In the genomic region with DNA sequence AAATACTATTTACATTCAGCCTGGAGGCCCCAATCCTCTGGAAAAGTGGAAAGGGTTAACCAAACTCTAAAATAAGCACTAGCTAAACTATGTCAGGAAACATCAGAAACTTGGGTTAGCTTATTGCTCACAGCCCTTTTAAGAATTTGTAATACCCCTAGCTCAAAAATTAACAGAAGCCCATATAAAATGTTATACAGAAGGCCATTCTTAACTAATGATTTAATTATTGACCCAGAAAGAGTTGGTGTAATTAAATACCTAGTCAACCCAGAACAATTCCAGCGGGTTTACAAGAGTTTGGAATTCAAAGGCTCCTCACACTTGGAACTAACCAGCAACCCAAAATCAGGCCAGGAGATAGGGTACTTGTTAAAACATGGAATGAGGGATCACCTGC, we compare ENCODE assay signal across 13 cellular contexts.
DNase-seq lines count a peak whose midpoint lies in the region; ATAC-seq and TF ChIP-seq lines count a peak whose summit lies in the region.
"Had no signal": no experiment of that assay in that cellular context is flagged by ENCODE, and none has a peak within 500 bp of the region (broad histone marks: within the 10 kb centered on the region; RNA-seq: fewer than 3 reads in every experiment).

No MANE protein-coding gene starts in this region.

- H3K27me3 ChIP-seq in HUES48 (ENCODE audit: control insufficient read depth, insufficient read depth, low read length) (no peaks in the 10 kb centered on the region), body of pancreas (no peaks in the 10 kb centered on the region), mesendoderm (ENCODE audit: insufficient read depth, low read length, poor library complexity) (no peaks in the 10 kb centered on the region)

- H3K4me1 ChIP-seq in HUES48 (ENCODE audit: control insufficient read depth, insufficient read depth, low read length) (peaks cover 20% of the 10 kb centered on the region), body of pancreas (peaks cover 12% of the 10 kb centered on the region), mesendoderm (ENCODE audit: control insufficient read depth, low read depth, low read length) (peaks cover 13% of the 10 kb centered on the region)

- no peak overlapping the region for H3K23ac ChIP-seq in mesendoderm (ENCODE audit: low read length)

- H3K27ac Mint-ChIP-seq in immature natural killer cell: no peak overlapping the region
- H3K27ac Mint-ChIP-seq: B cell; CD8-positive, alpha-beta T cell; HFFc6 had no signal

- peak overlapping the region; percentile 88 for H3K27ac ChIP-seq in HUES48 (ENCODE audit: low read depth, low read length)
- peak overlapping the region in 1 of 4 donors; percentile 28 for H3K27ac ChIP-seq in body of pancreas
- peak overlapping the region; percentile 15 for H3K27ac ChIP-seq in mesendoderm (ENCODE audit: low read depth, low read length)
- H3K27ac ChIP-seq: BLaER1 treated with 17β-estradiol and CSF1 and Interleukin-3, amounts not matched to agents 10 nM and 100 nM had no signal

- DNase-seq in body of pancreas (no peak), mesendoderm (no peak), COLO829 (ENCODE audit: low spot score) (no peak), immature natural killer cell (no peak)
- DNase-seq: CD8-positive, alpha-beta T cell; COR-L47; DMS 273 treated with DMSO at 0.1 percent for 48 hours; HFFc6 had no signal

- H3K4me3 Mint-ChIP-seq in immature natural killer cell: no peak overlapping the region
- H3K4me3 Mint-ChIP-seq: B cell; CD8-positive, alpha-beta T cell; HFFc6 had no signal

- no peak for TF ChIP-seq POLR2A in body of pancreas (IDR thresholded peaks at IDR 0.05)

- no peaks in the 10 kb centered on the region for H3K9me3 Mint-ChIP-seq in immature natural killer cell
- H3K9me3 Mint-ChIP-seq: CD8-positive, alpha-beta T cell; HFFc6 had no signal

- H3K4ac ChIP-seq in mesendoderm (ENCODE audit: low read depth, low read length): no peak overlapping the region

- intact Hi-C loops in body of pancreas (cut with DNase I): no loop called here

- peaks cover 0 to 8% (median 6%) of the 10 kb centered on the region in 3 donors for H3K27me3 Mint-ChIP-seq in immature natural killer cell (ENCODE audit: low read depth in 3 of 3)

- no peak overlapping the region for H2BK15ac ChIP-seq in mesendoderm (replicated peaks; ENCODE audit: low read depth)

- no peak overlapping the region for H3K9ac ChIP-seq in HUES48 (ENCODE audit: low read depth, low read length)
- H3K9ac ChIP-seq in mesendoderm (ENCODE audit: low read length): no peak overlapping the region
- H3K9ac ChIP-seq: BLaER1 treated with 17β-estradiol and CSF1 and Interleukin-3, amounts not matched to agents 10 nM and 100 nM had no signal

- no peak overlapping the region for H3K4me2 ChIP-seq in mesendoderm (ENCODE audit: low read length)
- H3K4me2 ChIP-seq: BLaER1 treated with 17β-estradiol and CSF1 and Interleukin-3, amounts not matched to agents 10 nM and 100 nM had no signal

- no peak overlapping the region for H2BK120ac ChIP-seq in mesendoderm (ENCODE audit: low read depth, low read length)

- H2AK5ac ChIP-seq in mesendoderm (ENCODE audit: low read length): no peak overlapping the region

- no peaks in the 10 kb centered on the region for H3K36me3 Mint-ChIP-seq in immature natural killer cell
- H3K36me3 Mint-ChIP-seq: CD8-positive, alpha-beta T cell had no signal

- no peak overlapping the region for H3K18ac ChIP-seq in mesendoderm (ENCODE audit: low read length)

- peaks cover 14% of the 10 kb centered on the region for H3K79me2 ChIP-seq in mesendoderm (ENCODE audit: control insufficient read depth, insufficient read depth, low read length)

- H3K4me1 Mint-ChIP-seq in immature natural killer cell: no peaks in the 10 kb centered on the region
- H3K4me1 Mint-ChIP-seq: B cell had no signal

- H3K79me1 ChIP-seq in mesendoderm (ENCODE audit: low read length): no peaks in the 10 kb centered on the region

- H3K4me3 ChIP-seq in HUES48 (ENCODE audit: low read depth, low read length): no peak overlapping the region
- H3K4me3 ChIP-seq in body of pancreas: no peak overlapping the region
- no peak overlapping the region for H3K4me3 ChIP-seq in mesendoderm (ENCODE audit: low read length)
- H3K4me3 ChIP-seq: BLaER1 treated with 17β-estradiol and CSF1 and Interleukin-3, amounts not matched to agents 10 nM and 100 nM had no signal

- peak; percentile 42 for ATAC-seq in body of pancreas
- ATAC-seq in HG03571 (IDR thresholded peaks at IDR 0.05; ENCODE audit: unreplicated experiment): no peak
- ATAC-seq: CD8-positive, alpha-beta T cell; HCT116 had no signal

- H3K56ac ChIP-seq in mesendoderm (ENCODE audit: low read length): no peak overlapping the region

- H4K8ac ChIP-seq in mesendoderm (ENCODE audit: low read depth, low read length): no peak overlapping the region

- no peak for TF ChIP-seq CTCF in body of pancreas (IDR thresholded peaks at IDR 0.05)

- H2BK5ac ChIP-seq in mesendoderm (ENCODE audit: low read length): no peak overlapping the region

- H4K5ac ChIP-seq in mesendoderm (ENCODE audit: low read length): no peak overlapping the region

- H3K36me3 ChIP-seq in HUES48 (ENCODE audit: control insufficient read depth, insufficient read depth, low read length) (peaks cover 18% of the 10 kb centered on the region), body of pancreas (replicated peaks in 1 of 2; ENCODE audit: insufficient read depth in 1 of 2, low read depth in 2 of 2) (no peaks in the 10 kb centered on the region), mesendoderm (ENCODE audit: control insufficient read depth, insufficient read depth, low read length) (peaks cover 4% of the 10 kb centered on the region)
- H3K36me3 ChIP-seq: BLaER1 treated with 17β-estradiol and CSF1 and Interleukin-3, amounts not matched to agents 10 nM and 100 nM had no signal

- WGBS in body of pancreas, 2 donors: 65 to 71% methylated on average over 1 of the region's 1 CpG
- no CpG with 5 or more reads among the region's 1 CpG for WGBS in mesendoderm (ENCODE audit: extremely low coverage, insufficient coverage, low lambda C conversion rate)

- H3K9me3 ChIP-seq in HUES48 (ENCODE audit: control insufficient read depth, insufficient read depth, low read length) (peaks cover 10% of the 10 kb centered on the region), body of pancreas (no peaks in the 10 kb centered on the region)
- H3K9me3 ChIP-seq: BLaER1 treated with 17β-estradiol and CSF1 and Interleukin-3, amounts not matched to agents 10 nM and 100 nM had no signal
